11 cellular contexts compared by ENCODE assay signal in genomic region chr1:244409648-244410164, GRCh38. TPM values are rescaled to one million over a fixed set of nuclear protein-coding genes. Genes with fewer than 3 reads are reported as not detected.
DNase-seq lines count a peak whose midpoint lies in the region; ATAC-seq lines count a peak whose summit lies in the region.
"Had no signal": no experiment of that assay in that cellular context is flagged by ENCODE, and none has a peak within 500 bp of the region (broad histone marks: within the 10 kb centered on the region; RNA-seq: fewer than 3 reads in every experiment).

No MANE protein-coding gene starts in this region.

- DNase-seq in left lobe of liver (ENCODE audit: low spot score): no peak
- no peak for DNase-seq in stimulated activated CD4-positive, alpha-beta T cell treated with anti-CD3 and anti-CD28 coated beads, Interleukin-4, amount 100 ng/mL, for 1 hour
- no peak for DNase-seq in T1000 (lab: John Stamatoyannopoulos, UW)
- no peak for DNase-seq in putamen (ENCODE audit: low spot score)
- no peak for DNase-seq in HCEC 1CT
- DNase-seq: EL, heart left ventricle, NCI-H2081 had no signal

- ATAC-seq in GM18870 (IDR thresholded peaks at IDR 0.05; ENCODE audit: unreplicated experiment): peak; percentile 89
- ATAC-seq in GM21576 (IDR thresholded peaks at IDR 0.05; ENCODE audit: unreplicated experiment): peak; percentile 79
- peak; percentile 78 for ATAC-seq in HG03135 (IDR thresholded peaks at IDR 0.05; ENCODE audit: unreplicated experiment)
- peak; percentile 13 for ATAC-seq in left lobe of liver

RNA-seq across cellular contexts. Expression of gene ADSS2, which starts 42.0 kb away (rescaled TPM):
- total RNA-seq in left lobe of liver: 9.3 TPM

RNA-seq across cellular contexts. Expression of gene CATSPERE, which starts 51.4 kb away (rescaled TPM):
- 1.2 TPM for total RNA-seq in left lobe of liver

Comparison
In these comparisons a context has a peak if more than half of its experiments do, and no peak if none do; other contexts are left out.
1. ATAC-seq: peak in every context shown above with its lines; median percentile 89 in GM18870; 79 in GM21576; 78 in HG03135; 13 in left lobe of liver.